ENCODE assay signal across 7 cellular contexts in genomic region chr1:65066379-65066765, GRCh38.
DNase-seq lines count a peak whose midpoint lies in the region; ATAC-seq and TF ChIP-seq lines count a peak whose summit lies in the region.

No MANE protein-coding gene starts in this region.

- no peaks in the 10 kb centered on the region for H4K20me1 ChIP-seq in MM.1S (ENCODE audit: insufficient read depth, low read length)

- H3K9me3 ChIP-seq in MM.1S (replicated peaks; ENCODE audit: insufficient read depth, low read length): no peaks in the 10 kb centered on the region

- peak overlapping the region; percentile 94 for H2AFZ ChIP-seq in MM.1S (ENCODE audit: low read length)

- H3K9me2 ChIP-seq in MM.1S (replicated peaks; ENCODE audit: insufficient read depth, low read length): no peaks in the 10 kb centered on the region

- H3K4me1 ChIP-seq in MM.1S (ENCODE audit: low read length): no peaks in the 10 kb centered on the region

- TF ChIP-seq CTCF in MM.1S (IDR thresholded peaks at IDR 0.05; ENCODE audit: low read length) (no peak), coronary artery (IDR thresholded peaks at IDR 0.05) (no peak)

- H3K79me2 ChIP-seq in MM.1S (ENCODE audit: low read length): no peaks in the 10 kb centered on the region; the same call in 1 of the 2 replicates

- peak overlapping the region; percentile 66 for H3K9ac ChIP-seq in MM.1S (ENCODE audit: low read length)

- H3F3A ChIP-seq in MM.1S (ENCODE audit: insufficient read depth, low read length): 0 out of 2 replicates have a peak, but pooled peaks cover 4% of the 10 kb centered on the region

- H3K27me3 ChIP-seq in MM.1S (replicated peaks; ENCODE audit: insufficient read depth, low read length): no peaks in the 10 kb centered on the region

- H3K4me2 ChIP-seq in MM.1S (ENCODE audit: low read depth, low read length): peak overlapping the region; percentile 71

- no peak for DNase-seq in MM.1S
- DNase-seq in coronary artery (ENCODE audit: low spot score): no peak
- DNase-seq in myocyte (ENCODE audit: low read depth): peak; percentile 44
- DNase-seq in HPDE6-E6E7 (ENCODE audit: extremely low spot score): no peak
- no peak for DNase-seq in T-helper 9 cell

- peak overlapping the region; percentile 83 for H3K4me3 ChIP-seq in MM.1S (ENCODE audit: low read length)
- H3K4me3 ChIP-seq in coronary artery: peak overlapping the region; percentile 76

- no peak overlapping the region; the same call in 1 of the 2 replicates for H3K27ac ChIP-seq in MM.1S (ENCODE audit: low read length)
- peak overlapping the region; percentile 99 to 100 for H3K27ac ChIP-seq in coronary artery

- ATAC-seq in GM21515 (IDR thresholded peaks at IDR 0.05; ENCODE audit: unreplicated experiment) (peak; percentile 21), HG03354 (IDR thresholded peaks at IDR 0.05; ENCODE audit: poor library complexity, severe bottlenecking, unreplicated experiment) (no peak)

- no peaks in the 10 kb centered on the region for H3K36me3 ChIP-seq in MM.1S (replicated peaks; ENCODE audit: insufficient read depth, low read length)
